ENCODE assay signal across 9 cellular contexts in the genomic region with DNA sequence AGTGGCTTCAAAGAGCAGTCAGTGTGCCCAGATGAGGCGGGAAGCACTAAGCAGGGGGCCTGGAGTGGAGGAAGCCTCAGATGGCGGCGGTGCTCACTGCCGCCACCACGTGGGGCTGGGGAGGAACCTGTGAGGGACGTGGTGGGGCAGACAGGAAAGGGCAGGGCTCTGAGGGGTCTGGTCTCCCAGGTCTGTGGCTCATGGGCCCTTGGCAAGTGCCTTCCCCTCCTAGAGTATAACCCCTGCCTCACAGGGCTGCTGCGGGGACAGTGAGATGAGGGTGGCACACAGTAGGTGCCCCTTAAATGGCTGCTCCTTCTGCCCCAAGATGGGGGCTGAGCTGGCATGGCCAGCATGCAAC. TPM values are rescaled to one million over a fixed set of nuclear protein-coding genes. Genes with fewer than 3 reads are reported as not detected.
A peak's percentile ranks its signal among the peaks of the same experiment; 100 is the strongest.
DNase-seq lines count a peak whose midpoint lies in the region; ATAC-seq and TF ChIP-seq lines count a peak whose summit lies in the region.
"Had no signal": no experiment of that assay in that cellular context is flagged by ENCODE, and none has a peak within 500 bp of the region (broad histone marks: within the 10 kb centered on the region; RNA-seq: fewer than 3 reads in every experiment).

No MANE protein-coding gene starts in this region.

- no peak overlapping the region for H3K27ac Mint-ChIP-seq in activated T-helper 17 cell treated with anti-CD3 and anti-CD28 coated beads, Interleukin-2, amount 50 U/mL, for 72 hours

- TF ChIP-seq EP300 in transverse colon (IDR thresholded peaks at IDR 0.05; ENCODE audit: low read depth), result no peak

- H3K9me3 ChIP-seq in colonic mucosa (no peaks in the 10 kb centered on the region), transverse colon (no peaks in the 10 kb centered on the region)

- TF ChIP-seq POLR2A in transverse colon (IDR thresholded peaks at IDR 0.05), result no peak

- TF ChIP-seq CTCF in colonic mucosa (IDR thresholded peaks at IDR 0.05), result peak; percentile 37
- TF ChIP-seq CTCF in transverse colon (IDR thresholded peaks at IDR 0.05), result peak in 3 of 5 experiments; percentile 21 to 29 (median 24)
- no peak for TF ChIP-seq CTCF in coronary artery (IDR thresholded peaks at IDR 0.05)

- H3K36me3 Mint-ChIP-seq in activated T-helper 17 cell treated with anti-CD3 and anti-CD28 coated beads, Interleukin-2, amount 50 U/mL, for 72 hours (ENCODE audit: low read depth), result no peaks in the 10 kb centered on the region

- H3K4me3 ChIP-seq in colonic mucosa (no peak overlapping the region), transverse colon (no peak overlapping the region), coronary artery (no peak overlapping the region)

- no peak overlapping the region for H3K4me3 Mint-ChIP-seq in activated T-helper 17 cell treated with anti-CD3 and anti-CD28 coated beads, Interleukin-2, amount 50 U/mL, for 72 hours

- H3K4me1 Mint-ChIP-seq in activated T-helper 17 cell treated with anti-CD3 and anti-CD28 coated beads, Interleukin-2, amount 50 U/mL, for 72 hours, result no peaks in the 10 kb centered on the region

- no peak for ATAC-seq in HG02642 (IDR thresholded peaks at IDR 0.05; ENCODE audit: poor library complexity, unreplicated experiment)
- ATAC-seq in activated T-helper 17 cell treated with anti-CD3 and anti-CD28 coated beads, Interleukin-2, amount 50 U/mL, for 72 hours (replicated peaks), result no peak

- H3K9me3 Mint-ChIP-seq in activated T-helper 17 cell treated with anti-CD3 and anti-CD28 coated beads, Interleukin-2, amount 50 U/mL, for 72 hours, result no peaks in the 10 kb centered on the region

- H3K27ac ChIP-seq in colonic mucosa (no peak overlapping the region), transverse colon (no peak overlapping the region), coronary artery (no peak overlapping the region)

- no peaks in the 10 kb centered on the region for H3K36me3 ChIP-seq in colonic mucosa
- no peaks in the 10 kb centered on the region for H3K36me3 ChIP-seq in transverse colon

- intact Hi-C loops in colonic mucosa (cut with DNase I), result no loop called here
- intact Hi-C loops in transverse colon (cut with DNase I; ENCODE audit: low total_unique reads), result no loop called here

- 24% methylated on average over 7 of the region's 7 CpGs; no CpG with 5 or more reads in 1 of the 2 donors for WGBS in transverse colon (ENCODE audit: low coverage in 1 of 2), 2 donors

- H3K9ac ChIP-seq in colonic mucosa (ENCODE audit: low read depth in 2 of 2, low read length in 2 of 2), result no peak overlapping the region

- H3K27me3 ChIP-seq in colonic mucosa (peaks cover 27% of the 10 kb centered on the region), transverse colon (peaks cover 80% of the 10 kb centered on the region)

- H3K4me1 ChIP-seq in colonic mucosa (peaks cover 3% of the 10 kb centered on the region), transverse colon (peaks cover 0 to 11% (median 8%) of the 10 kb centered on the region in 4 donors)

- peak; percentile 63 for DNase-seq in activated CD8-positive, alpha-beta memory T cell treated with anti-CD3 and anti-CD28 coated beads, Interleukin-2, amount 50 U/mL, for 48 hours
- DNase-seq in activated CD8-positive, alpha-beta memory T cell treated with anti-CD3 and anti-CD28 coated beads for 24 hours, result no peak
- DNase-seq in NCI-H774 (lab: John Stamatoyannopoulos, UW) (peak; percentile 38), colonic mucosa (no peak), transverse colon (no peak), coronary artery (ENCODE audit: low spot score) (no peak)

- H3K27me3 Mint-ChIP-seq in activated T-helper 17 cell treated with anti-CD3 and anti-CD28 coated beads, Interleukin-2, amount 50 U/mL, for 72 hours, result peaks cover 12% of the 10 kb centered on the region

- in situ Hi-C loops in transverse colon (cut with MboI; ENCODE audit: low pct_ligation_motif_present in 1 of 4, low pct_unique_long_range_greater_than_20kb in 1 of 4, low sequenced_read_pairs in 3 of 4), result no loop called here

RNA-seq across cellular contexts. Expression of a gene that starts 26.6 kb away (rescaled TPM):
- total RNA-seq in colonic mucosa (under 1 TPM in 1 of 2 donors, not detected in 1; 0.82 TPM), transverse colon (not detected)
- not detected for total RNA-seq in activated T-helper 17 cell treated with anti-CD3 and anti-CD28 coated beads, Interleukin-2, amount 50 U/mL, for 72 hours
- total RNA-seq: pulmonary artery endothelial cell had no signal

RNA-seq across cellular contexts. Expression of a gene that starts 30.4 kb away (rescaled TPM):
- total RNA-seq in colonic mucosa, result not detected
- not detected for total RNA-seq in transverse colon
- not detected for total RNA-seq in activated T-helper 17 cell treated with anti-CD3 and anti-CD28 coated beads, Interleukin-2, amount 50 U/mL, for 72 hours
- total RNA-seq: pulmonary artery endothelial cell had no signal

Comparison
In these comparisons a context has a peak if more than half of its experiments do, and no peak if none do; other contexts are left out.
1. DNase-seq: peak in activated CD8-positive, alpha-beta memory T cell treated with anti-CD3 and anti-CD28 coated beads, Interleukin-2, amount 50 U/mL, for 48 hours (single experiment) and NCI-H774 (single experiment); none in activated CD8-positive, alpha-beta memory T cell treated with anti-CD3 and anti-CD28 coated beads for 24 hours (single experiment), colonic mucosa (single experiment), transverse colon (single experiment) and coronary artery (single experiment).